Comparison of ENCODE assay signal across 8 cellular contexts in the genomic region with DNA sequence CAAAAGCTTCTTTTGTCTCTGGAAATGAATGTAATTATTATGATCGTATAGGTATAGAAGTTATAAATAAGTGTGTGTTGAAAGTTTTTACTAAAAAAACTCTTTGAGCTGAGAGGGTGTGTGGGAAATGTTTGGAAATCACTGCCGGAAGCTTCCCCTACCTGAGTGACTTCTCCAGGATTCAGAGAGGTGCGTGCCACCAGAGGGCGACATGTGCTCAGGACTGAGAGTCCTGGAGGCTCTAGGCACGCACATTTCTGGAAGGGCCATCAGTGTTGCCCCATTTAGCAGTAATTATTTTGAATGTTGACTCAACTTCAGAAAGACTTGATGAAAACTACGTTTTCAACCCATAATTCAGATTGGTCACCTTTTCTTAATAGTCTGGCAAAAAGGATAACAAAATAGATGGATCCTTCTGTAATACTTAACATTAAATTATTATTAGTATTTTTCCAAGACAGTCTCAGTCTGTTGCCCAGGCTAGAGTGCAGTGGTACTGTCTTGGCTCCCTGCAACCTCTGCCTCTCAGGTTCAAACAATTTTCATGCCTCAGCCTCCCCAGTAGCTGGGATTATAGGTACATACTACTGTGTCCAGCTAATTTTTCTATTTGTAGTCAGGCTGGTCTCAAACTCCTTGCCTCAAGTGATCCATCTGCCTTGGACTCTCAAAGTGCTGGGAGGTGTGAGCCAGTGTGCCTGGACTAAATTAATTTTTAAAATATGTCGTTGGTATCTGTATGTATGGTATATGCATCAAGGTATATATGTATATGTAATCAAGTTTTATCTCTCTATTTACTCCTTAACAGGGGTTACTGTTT. TPM values are rescaled to one million over a fixed set of nuclear protein-coding genes. Genes with fewer than 3 reads are reported as not detected.
DNase-seq lines count a peak whose midpoint lies in the region; ATAC-seq and TF ChIP-seq lines count a peak whose summit lies in the region.

No MANE protein-coding gene starts in this region.

- DNase-seq in CD4-positive, CD25-positive, alpha-beta regulatory T cell = peak; percentile 54 to 79 (median 64)
- DNase-seq in HS-27A (ENCODE audit: low read depth) (peak; percentile 14), NT2/D1 (ENCODE audit: low read depth, low spot score) (peak; percentile 28), activated T-cell treated with anti-CD3 and anti-CD28 coated beads for 1 hour (ENCODE audit: low read depth) (peak; percentile 81), esophagus squamous epithelium (lab: John Stamatoyannopoulos, UW) (no peak), neural crest cell (ENCODE audit: low read depth, low spot score) (peak; percentile 59), substantia nigra (lab: John Stamatoyannopoulos, UW) (peak in 35 of 49 donors; percentile 4 to 73 (median 48))

- peaks cover 0 to 2% (median 0%) of the 10 kb centered on the region in 7 donors for H3K9me3 Mint-ChIP-seq in CD4-positive, CD25-positive, alpha-beta regulatory T cell
- H3K9me3 Mint-ChIP-seq in neural crest cell = no peaks in the 10 kb centered on the region

- H3K36me3 Mint-ChIP-seq in CD4-positive, CD25-positive, alpha-beta regulatory T cell = no peaks in the 10 kb centered on the region
- no peaks in the 10 kb centered on the region for H3K36me3 Mint-ChIP-seq in neural crest cell (ENCODE audit: low read depth)

- H3K27me3 Mint-ChIP-seq in CD4-positive, CD25-positive, alpha-beta regulatory T cell = peaks cover 10% of the 10 kb centered on the region
- H3K27me3 Mint-ChIP-seq in neural crest cell (ENCODE audit: low read depth) = no peaks in the 10 kb centered on the region

- no peak overlapping the region for H3K9ac ChIP-seq in NT2/D1 (ENCODE audit: insufficient read length, low read depth)

- H3K4me3 ChIP-seq in CD4-positive, CD25-positive, alpha-beta regulatory T cell (ENCODE audit: low read depth, low read length) = no peak overlapping the region
- H3K4me3 ChIP-seq in NT2/D1 (ENCODE audit: insufficient read length, low read depth) = no peak overlapping the region
- H3K4me3 ChIP-seq in esophagus squamous epithelium = no peak overlapping the region

- H3K4me1 Mint-ChIP-seq in CD4-positive, CD25-positive, alpha-beta regulatory T cell = peaks cover 0 to 30% (median 20%) of the 10 kb centered on the region in 4 donors
- peaks cover 20% of the 10 kb centered on the region for H3K4me1 Mint-ChIP-seq in neural crest cell

- no peak overlapping the region for H3K27ac Mint-ChIP-seq in CD4-positive, CD25-positive, alpha-beta regulatory T cell
- no peak overlapping the region for H3K27ac Mint-ChIP-seq in neural crest cell (ENCODE audit: unreplicated experiment)

- H3K27ac ChIP-seq in CD4-positive, CD25-positive, alpha-beta regulatory T cell (ENCODE audit: insufficient read depth, low read length, poor library complexity, severe bottlenecking) = no peak overlapping the region
- H3K27ac ChIP-seq in esophagus squamous epithelium (no peak overlapping the region), substantia nigra (ENCODE audit: low read depth, low read length, poor library complexity, severe bottlenecking) (no peak overlapping the region)

- H3K36me3 ChIP-seq in CD4-positive, CD25-positive, alpha-beta regulatory T cell (ENCODE audit: control insufficient read depth, insufficient read depth, low read length) = no peaks in the 10 kb centered on the region
- peaks cover 10% of the 10 kb centered on the region for H3K36me3 ChIP-seq in NT2/D1 (ENCODE audit: insufficient read depth, insufficient read length, low read length)
- H3K36me3 ChIP-seq in esophagus squamous epithelium = no peaks in the 10 kb centered on the region

- H3K27me3 ChIP-seq in CD4-positive, CD25-positive, alpha-beta regulatory T cell (ENCODE audit: control insufficient read depth, insufficient read depth, low read length) = no peaks in the 10 kb centered on the region
- no peaks in the 10 kb centered on the region for H3K27me3 ChIP-seq in NT2/D1 (ENCODE audit: insufficient read depth, insufficient read length)
- no peaks in the 10 kb centered on the region for H3K27me3 ChIP-seq in esophagus squamous epithelium

- intact Hi-C loops in esophagus squamous epithelium (cut with DNase I) = loop anchor here (5.0 kb wide), 1 partner anchor 114 kb away; no protein-coding TSS in a partner anchor

- H3K4me3 Mint-ChIP-seq in CD4-positive, CD25-positive, alpha-beta regulatory T cell = no peak overlapping the region
- no peak overlapping the region for H3K4me3 Mint-ChIP-seq in neural crest cell

- no peak for TF ChIP-seq POLR2A in esophagus squamous epithelium (IDR thresholded peaks at IDR 0.05)

- H3K4me1 ChIP-seq in CD4-positive, CD25-positive, alpha-beta regulatory T cell (ENCODE audit: control insufficient read depth, insufficient read depth, low read length, poor library complexity, severe bottlenecking) = peaks cover 13% of the 10 kb centered on the region
- H3K4me1 ChIP-seq in NT2/D1 (ENCODE audit: insufficient read depth, insufficient read length) = no peaks in the 10 kb centered on the region
- H3K4me1 ChIP-seq in esophagus squamous epithelium = peaks cover 0 to 19% (median 0%) of the 10 kb centered on the region in 3 donors

- TF ChIP-seq CTCF in esophagus squamous epithelium (IDR thresholded peaks at IDR 0.05) = peak; percentile 55 to 84 (median 80)
- peak; percentile 84 for TF ChIP-seq CTCF in neural crest cell (conservative IDR thresholded peaks at IDR 0.05)

- WGBS in esophagus squamous epithelium, 2 donors = 13 to 21% methylated on average over 7 of the region's 7 CpGs

- no peaks in the 10 kb centered on the region for H3K9me3 ChIP-seq in CD4-positive, CD25-positive, alpha-beta regulatory T cell (ENCODE audit: control insufficient read depth in 2 of 2, low read length in 2 of 2)
- H3K9me3 ChIP-seq in NT2/D1 (ENCODE audit: insufficient read depth, low read length) (no peaks in the 10 kb centered on the region), esophagus squamous epithelium (no peaks in the 10 kb centered on the region)

- peak; percentile 67 to 70 for ATAC-seq in CD4-positive, CD25-positive, alpha-beta regulatory T cell (ENCODE audit: low read depth in 2 of 2)
- ATAC-seq in GM19397 (IDR thresholded peaks at IDR 0.05; ENCODE audit: unreplicated experiment) = peak; percentile 41

RNA-seq across cellular contexts. Expression of a gene that starts 34.5 kb away (rescaled TPM):
- 26.8 TPM for total RNA-seq in CD4-positive, CD25-positive, alpha-beta regulatory T cell
- 100 to 1,000 TPM in 1 of 4 donors, 10 to 100 TPM in 3; 71.5 to 118 (median 97.6) TPM for polyA plus RNA-seq in CD4-positive, CD25-positive, alpha-beta regulatory T cell
- 1 to 10 TPM in 3 of 4 donors, under 1 TPM in 1; 0.59 to 2.7 (median 2.1) TPM for total RNA-seq in esophagus squamous epithelium
- not detected in 2 replicates for total RNA-seq in neural crest cell
